ENCODE assay signal across 9 cellular contexts in genomic region chr17:64148699-64149098, GRCh38. TPM values are rescaled to one million over a fixed set of nuclear protein-coding genes. Genes with fewer than 3 reads are reported as not detected.
DNase-seq lines count a peak whose midpoint lies in the region; ATAC-seq and TF ChIP-seq lines count a peak whose summit lies in the region.
"Had no signal": no experiment of that assay in that cellular context is flagged by ENCODE, and none has a peak within 500 bp of the region (broad histone marks: within the 10 kb centered on the region; RNA-seq: fewer than 3 reads in every experiment).

No MANE protein-coding gene starts in this region.

- H3K36me3 ChIP-seq in ACC112 (ENCODE audit: insufficient read depth, low read length) (peaks cover 5% of the 10 kb centered on the region; the same call in 1 of the 2 replicates), SK-N-MC (ENCODE audit: insufficient read depth, low read length) (peaks cover 16% of the 10 kb centered on the region), right atrium auricular region (peaks cover 11% of the 10 kb centered on the region)

- peak overlapping the region in 1 of 6 donors; percentile 51 for H3K27ac Mint-ChIP-seq in immature natural killer cell

- no peak overlapping the region for H3K4me3 ChIP-seq in ACC112 (ENCODE audit: low read depth, low read length)
- H3K4me3 ChIP-seq in SK-N-MC, result no peak overlapping the region
- no peak overlapping the region for H3K4me3 ChIP-seq in right atrium auricular region

- TF ChIP-seq CTCF in GM13976 (IDR thresholded peaks at IDR 0.05; ENCODE audit: borderline replicate concordance, control extremely low read depth, extremely low read depth, insufficient read depth, missing control alignments) (peak; percentile 21), right atrium auricular region (IDR thresholded peaks at IDR 0.05) (peak in 1 of 2 donors; percentile 61)

- peaks cover 12 to 18% of the 10 kb centered on the region in 2 donors for H3K4me1 Mint-ChIP-seq in immature natural killer cell

- H3K27me3 ChIP-seq in ACC112 (ENCODE audit: insufficient read depth, low read length) (no peaks in the 10 kb centered on the region), right atrium auricular region (no peaks in the 10 kb centered on the region)

- H3K9me3 Mint-ChIP-seq in immature natural killer cell, result no peaks in the 10 kb centered on the region

- H3K9me3 ChIP-seq in SK-N-MC (ENCODE audit: low read depth, low read length) (no peaks in the 10 kb centered on the region), right atrium auricular region (no peaks in the 10 kb centered on the region)

- H3K4me1 ChIP-seq in ACC112 (ENCODE audit: control insufficient read depth, insufficient read depth, low read length, unreplicated experiment) (peaks cover 26% of the 10 kb centered on the region), right atrium auricular region (peaks cover 0 to 50% of the 10 kb centered on the region in 2 donors)

- no peak for ATAC-seq in HG03521 (IDR thresholded peaks at IDR 0.05; ENCODE audit: unreplicated experiment)
- ATAC-seq in HG03025 (IDR thresholded peaks at IDR 0.05; ENCODE audit: low FRiP score, unreplicated experiment), result no peak

- H3K9ac ChIP-seq in SK-N-MC (ENCODE audit: insufficient read length), result no peak overlapping the region

- peak overlapping the region in 1 of 5 donors; percentile 28 for H3K4me3 Mint-ChIP-seq in immature natural killer cell

- H2AFZ ChIP-seq in ACC112 (ENCODE audit: low read length, unreplicated experiment), result no peak overlapping the region

- in situ Hi-C loops in GM13976 (cut with MboI; ENCODE audit: low sequenced_read_pairs, unreplicated experiment), result no loop called here

- DNase-seq in GM13976 (ENCODE audit: low spot score) (no peak), SK-N-MC (ENCODE audit: low read depth, low spot score) (no peak), right atrium auricular region (ENCODE audit: low spot score) (peak; percentile 59), immature natural killer cell (no peak), COR-L47 (lab: John Stamatoyannopoulos, UW) (no peak)
- DNase-seq: SHP77 had no signal

- H3K27ac ChIP-seq in ACC112 (ENCODE audit: low read depth, low read length), result 0 out of 2 replicates have a peak overlapping the region, but pooled peaks have one; percentile 7
- H3K27ac ChIP-seq in SK-N-MC, result peak overlapping the region; percentile 91
- H3K27ac ChIP-seq in right atrium auricular region, result peak overlapping the region in 1 of 2 donors; percentile 97

- H3K79me2 ChIP-seq in ACC112 (ENCODE audit: control insufficient read depth, insufficient read depth, low read length, unreplicated experiment), result peaks cover 10% of the 10 kb centered on the region

- peaks cover 7 to 29% (median 15%) of the 10 kb centered on the region in 3 donors for H3K36me3 Mint-ChIP-seq in immature natural killer cell

- H3K27me3 Mint-ChIP-seq in immature natural killer cell (ENCODE audit: low read depth in 3 of 3), result peaks cover 1 to 4% (median 1%) of the 10 kb centered on the region in 3 donors

RNA-seq across cellular contexts. Expression of gene ERN1, which starts 18.8 kb away (rescaled TPM):
- total RNA-seq in right atrium auricular region, result 10 to 100 TPM in 1 of 2 donors, 1 to 10 TPM in 1; 7.0 to 11.9 TPM
- polyA plus RNA-seq in immature natural killer cell, result 10 to 100 TPM; 30.7 to 52.9 (median 31.3) TPM
